In genomic region chr3:189799366-189799765, GRCh38 we compare ENCODE assay signal across 13 cellular contexts.
"Had no signal": no experiment of that assay in that cellular context is flagged by ENCODE, and none has a peak within 500 bp of the region (broad histone marks: within the 10 kb centered on the region; RNA-seq: fewer than 3 reads in every experiment).

No MANE protein-coding gene starts in this region.

- H3K27me3 Mint-ChIP-seq: activated CD4-positive, alpha-beta memory T cell treated with anti-CD3 and anti-CD28 coated beads for 36 hours; activated CD4-positive, alpha-beta T cell treated with anti-CD3 and anti-CD28 coated beads for 36 hours had no signal

- H3K9me3 Mint-ChIP-seq: activated CD4-positive, alpha-beta memory T cell treated with anti-CD3 and anti-CD28 coated beads for 36 hours; natural killer cell treated with Interleukin-12 subunit alpha and Interleukin-12 subunit beta and Interleukin-15 and Interleukin-18, amount 100 ng/mL, for 72 hours had no signal

- DNase-seq: activated CD4-positive, alpha-beta memory T cell treated with anti-CD3 and anti-CD28 coated beads for 36 hours; activated CD4-positive, alpha-beta T cell treated with anti-CD3 and anti-CD28 coated beads for 36 hours; activated CD8-positive, alpha-beta memory T cell treated with anti-CD3 and anti-CD28 coated beads, Interleukin-2, amount 10 ng/mL, durations not matched to agents 7 days and 5 days; activated naive CD4-positive, alpha-beta T cell treated with anti-CD3 and anti-CD28 coated beads, Interleukin-2, amount 50 U/mL, for 16 hours; activated T-cell treated with anti-CD3 and anti-CD28 coated beads, Interleukin-2, amount 50 U/mL, for 1 hour; foreskin fibroblast; glutamatergic neuron; hypothalamus; stimulated activated CD4-positive, alpha-beta T cell treated with anti-CD3 and anti-CD28 coated beads, Interleukin-4, amount 100 ng/mL, for 24 hours; stimulated activated naive CD4-positive, alpha-beta T cell; T-helper 2 cell had no signal

- H3K27ac ChIP-seq: cardiac muscle cell had no signal

- H3K36me3 Mint-ChIP-seq: activated CD4-positive, alpha-beta memory T cell treated with anti-CD3 and anti-CD28 coated beads for 36 hours; activated CD8-positive, alpha-beta memory T cell treated with anti-CD3 and anti-CD28 coated beads, Interleukin-2, amount 10 ng/mL, durations not matched to agents 7 days and 5 days; natural killer cell treated with Interleukin-12 subunit alpha and Interleukin-12 subunit beta and Interleukin-15 and Interleukin-18, amount 100 ng/mL, for 72 hours had no signal

- H3K4me3 Mint-ChIP-seq: activated CD4-positive, alpha-beta memory T cell treated with anti-CD3 and anti-CD28 coated beads for 36 hours; activated CD4-positive, alpha-beta T cell treated with anti-CD3 and anti-CD28 coated beads for 36 hours; activated CD8-positive, alpha-beta memory T cell treated with anti-CD3 and anti-CD28 coated beads, Interleukin-2, amount 10 ng/mL, durations not matched to agents 7 days and 5 days; natural killer cell treated with Interleukin-12 subunit alpha and Interleukin-12 subunit beta and Interleukin-15 and Interleukin-18, amount 100 ng/mL, for 72 hours had no signal

- H3K4me3 ChIP-seq: cardiac muscle cell had no signal

- ATAC-seq: activated CD4-positive, alpha-beta T cell treated with anti-CD3 and anti-CD28 coated beads for 36 hours; activated CD8-positive, alpha-beta memory T cell treated with anti-CD3 and anti-CD28 coated beads, Interleukin-2, amount 10 ng/mL, durations not matched to agents 7 days and 5 days; natural killer cell treated with Interleukin-12 subunit alpha and Interleukin-12 subunit beta and Interleukin-15 and Interleukin-18, amount 100 ng/mL, for 72 hours had no signal

- H3K27ac Mint-ChIP-seq: activated CD4-positive, alpha-beta memory T cell treated with anti-CD3 and anti-CD28 coated beads for 36 hours; activated CD4-positive, alpha-beta T cell treated with anti-CD3 and anti-CD28 coated beads for 36 hours; activated CD8-positive, alpha-beta memory T cell treated with anti-CD3 and anti-CD28 coated beads, Interleukin-2, amount 10 ng/mL, durations not matched to agents 7 days and 5 days; natural killer cell treated with Interleukin-12 subunit alpha and Interleukin-12 subunit beta and Interleukin-15 and Interleukin-18, amount 100 ng/mL, for 72 hours had no signal

- H3K4me1 Mint-ChIP-seq: activated CD8-positive, alpha-beta memory T cell treated with anti-CD3 and anti-CD28 coated beads, Interleukin-2, amount 10 ng/mL, durations not matched to agents 7 days and 5 days had no signal

- H3K36me3 ChIP-seq: cardiac muscle cell had no signal
